In genomic region chr17:77493901-77494663, GRCh38 we compare ENCODE assay signal across 9 cellular contexts.
A peak's percentile ranks its signal among the peaks of the same experiment; 100 is the strongest.
DNase-seq lines count a peak whose midpoint lies in the region; ATAC-seq and TF ChIP-seq lines count a peak whose summit lies in the region.
"Had no signal": no experiment of that assay in that cellular context is flagged by ENCODE, and none has a peak within 500 bp of the region (broad histone marks: within the 10 kb centered on the region; RNA-seq: fewer than 3 reads in every experiment).

No MANE protein-coding gene starts in this region.

- peak overlapping the region in 2 of 4 donors; percentile 29 to 41 for H3K4me3 Mint-ChIP-seq in IgD-negative memory B cell
- no peak overlapping the region for H3K4me3 Mint-ChIP-seq in chondrocyte (ENCODE audit: unreplicated experiment)

- no peak overlapping the region; the same call in 1 of the 2 replicates for H3K4me2 ChIP-seq in SK-N-SH

- H3K9ac ChIP-seq in SK-N-SH (no peak overlapping the region), rectal smooth muscle tissue (ENCODE audit: low read length) (no peak overlapping the region)

- TF ChIP-seq EP300 in SK-N-SH (IDR thresholded peaks at IDR 0.05; ENCODE audit: borderline replicate concordance in 1 of 2, low read depth in 1 of 2, low read length in 1 of 2) = no peak

- H2AFZ ChIP-seq in SK-N-SH (ENCODE audit: low read depth) = no peak overlapping the region

- peak overlapping the region; percentile 18 to 29; a peak in 2 of 4 replicates for H3K27ac ChIP-seq in SK-N-SH (ENCODE audit: low read depth in 2 of 2, low read length in 1 of 2)
- H3K27ac ChIP-seq in rectal smooth muscle tissue (ENCODE audit: low read depth, low read length) = peak overlapping the region; percentile 38

- H3K9me2 ChIP-seq in SK-N-SH = no peaks in the 10 kb centered on the region

- TF ChIP-seq RAD21 in SK-N-SH (IDR thresholded peaks at IDR 0.05; ENCODE audit: low read length) = no peak

- H3K36me3 Mint-ChIP-seq in IgD-negative memory B cell = peaks cover 2% of the 10 kb centered on the region
- peaks cover 12% of the 10 kb centered on the region for H3K36me3 Mint-ChIP-seq in chondrocyte (ENCODE audit: low read depth)

- no peaks in the 10 kb centered on the region for H3K9me3 Mint-ChIP-seq in IgD-negative memory B cell
- H3K9me3 Mint-ChIP-seq in chondrocyte (ENCODE audit: low read depth) = no peaks in the 10 kb centered on the region

- H3K4me1 Mint-ChIP-seq in IgD-negative memory B cell (peaks cover 7 to 19% (median 13%) of the 10 kb centered on the region in 3 donors), chondrocyte (ENCODE audit: low read depth) (peaks cover 3% of the 10 kb centered on the region)

- CTCF ChIA-PET in SK-N-SH (lab: Yijun Ruan, JAX) = interaction anchor here (0.6 to 21.9 kb wide), 39 partner anchors 8 to 596 kb away, joined by 3 to 566 read pairs (median 6); no protein-coding TSS in a partner anchor

- H3K4me3 ChIP-seq in SK-N-SH (ENCODE audit: low read depth in 2 of 2, low read length in 1 of 2) (no peak overlapping the region), rectal smooth muscle tissue (ENCODE audit: low read length) (no peak overlapping the region)

- WGBS in SK-N-SH (ENCODE audit: low lambda C conversion rate) = 93% methylated on average over 9 of the region's 9 CpGs

- POLR2A ChIA-PET in SK-N-SH (lab: Yijun Ruan, JAX) = interaction anchor here (1.1 to 1.2 kb wide), 2 partner anchors 63 to 64 kb away, joined by 3 to 4 read pairs; no protein-coding TSS in a partner anchor

- no peaks in the 10 kb centered on the region for H3K27me3 ChIP-seq in SK-N-SH (ENCODE audit: insufficient read depth)
- no peaks in the 10 kb centered on the region for H3K27me3 ChIP-seq in rectal smooth muscle tissue (ENCODE audit: control insufficient read depth, insufficient read depth, low read length)

- ATAC-seq in SK-N-SH treated with all-trans-retinoic acid at 6 μM for 48 hours (no peak), HG03139 (IDR thresholded peaks at IDR 0.05; ENCODE audit: unreplicated experiment) (no peak)

- H3K27me3 Mint-ChIP-seq in IgD-negative memory B cell (peaks cover 2% of the 10 kb centered on the region), chondrocyte (ENCODE audit: low read depth) (no peaks in the 10 kb centered on the region)

- peaks cover 4% of the 10 kb centered on the region in 2 experiments; a peak in 2 of 4 replicates for H3K4me1 ChIP-seq in SK-N-SH (ENCODE audit: control insufficient read depth in 1 of 2, insufficient read depth in 2 of 2, low read depth in 1 of 2, low read length in 1 of 2)
- H3K4me1 ChIP-seq in rectal smooth muscle tissue (ENCODE audit: control insufficient read depth, insufficient read depth, low read length) = peaks cover 18% of the 10 kb centered on the region

- peaks cover 19% of the 10 kb centered on the region for H3F3A ChIP-seq in SK-N-SH (replicated peaks; ENCODE audit: insufficient read depth)

- TF ChIP-seq CTCF in SK-N-SH (IDR thresholded peaks at IDR 0.05) (no peak), chondrocyte (IDR thresholded peaks at IDR 0.05) (no peak)

- DNase-seq in SK-N-SH (peak; percentile 32), chondrocyte (ENCODE audit: low spot score) (peak; percentile 57), occipital lobe (lab: John Stamatoyannopoulos, UW) (no peak), NCI-H1694 treated with DMSO at 0.1 percent for 48 hours (lab: John Stamatoyannopoulos, UW) (no peak)
- DNase-seq: NCI-H524 treated with DMSO at 0.1 percent for 48 hours had no signal

- H3K36me3 ChIP-seq in SK-N-SH (replicated peaks in 1 of 2; ENCODE audit: control insufficient read depth in 1 of 2, insufficient read depth in 2 of 2, low read length in 1 of 2) (peaks cover 53 to 65% of the 10 kb centered on the region in 2 experiments), rectal smooth muscle tissue (ENCODE audit: control insufficient read depth, insufficient read depth, low read length) (peaks cover 21% of the 10 kb centered on the region)

- no peaks in the 10 kb centered on the region for H3K9me3 ChIP-seq in SK-N-SH

- peaks cover 6% of the 10 kb centered on the region; the same call in 1 of the 2 replicates for H4K20me1 ChIP-seq in SK-N-SH (ENCODE audit: insufficient read depth)

- H3K79me2 ChIP-seq in SK-N-SH (ENCODE audit: insufficient read depth) = no peaks in the 10 kb centered on the region

- H3K27ac Mint-ChIP-seq in IgD-negative memory B cell = peak overlapping the region; percentile 64 to 85 (median 82)
- H3K27ac Mint-ChIP-seq in chondrocyte (ENCODE audit: unreplicated experiment) = no peak overlapping the region

TF ChIP-seq in SK-N-SH, 30 proteins besides CTCF, POLR2A, EP300 and RAD21 (continues in another document):
- TF ChIP-seq JUND (IDR thresholded peaks at IDR 0.05) (no peak), RXRA (IDR thresholded peaks at IDR 0.05; ENCODE audit: borderline replicate concordance, low read depth) (no peak), TEAD4 (IDR thresholded peaks at IDR 0.05; ENCODE audit: borderline replicate concordance, insufficient read depth) (no peak), USF1 (IDR thresholded peaks at IDR 0.05; ENCODE audit: borderline replicate concordance, low read depth) (no peak), REST (IDR thresholded peaks at IDR 0.05; ENCODE audit: low read depth, low read length) (no peak), FOSL2 (IDR thresholded peaks at IDR 0.05; ENCODE audit: borderline replicate concordance, low read depth) (no peak)

TF ChIP-seq in SK-N-SH treated with all-trans-retinoic acid at 6 μM for 48 hours, 23 proteins besides CTCF, POLR2A, EP300 and RAD21:
- TF ChIP-seq GLIS3 (CRISPR knock-in tag; IDR thresholded peaks at IDR 0.05) = no peak
- no peak for TF ChIP-seq RARB (CRISPR knock-in tag; IDR thresholded peaks at IDR 0.05)
- TF ChIP-seq BACH2 (CRISPR knock-in tag; IDR thresholded peaks at IDR 0.05; ENCODE audit: borderline replicate concordance) = no peak
TF ChIP-seq in SK-N-SH treated with all-trans-retinoic acid at 6 μM for 48 hours: peak in this region for 0.

Comparison
In these comparisons a context has a peak if more than half of its experiments do, and no peak if none do; other contexts are left out.
1. DNase-seq: peak in SK-N-SH (single experiment) and chondrocyte (single experiment); none in occipital lobe (single experiment) and NCI-H1694 treated with DMSO at 0.1 percent for 48 hours (single experiment).